ENCODE assay signal across 8 cellular contexts in genomic region chr14:58245562-58245961, GRCh38. TPM values are rescaled to one million over a fixed set of nuclear protein-coding genes. Genes with fewer than 3 reads are reported as not detected.
DNase-seq lines count a peak whose midpoint lies in the region; ATAC-seq and TF ChIP-seq lines count a peak whose summit lies in the region.

No MANE protein-coding gene starts in this region.

- POLR2A ChIA-PET in activated naive CD8-positive, alpha-beta T cell treated with anti-CD3 and anti-CD28 coated beads, Interleukin-2, amount 10 ng/mL, durations not matched to agents 7 days and 5 days (lab: Charles Lee), result interaction anchor here (1.3 to 3.4 kb wide), 5 partner anchors 7 to 182 kb away, joined by 5 to 64 read pairs (median 9); partner anchors contain the start of genes ACTR10, ARID4A, KIAA0586 and TIMM9

- H3K4me1 ChIP-seq in liver (ENCODE audit: control insufficient read depth in 4 of 4, insufficient read depth in 4 of 4, low read length in 3 of 4) (peaks cover 4 to 31% (median 28%) of the 10 kb centered on the region in 4 donors), transverse colon (peaks cover 11 to 35% (median 23%) of the 10 kb centered on the region in 4 donors)

- H3K36me3 ChIP-seq in liver (ENCODE audit: control insufficient read depth in 4 of 4, insufficient read depth in 3 of 4, low read depth in 1 of 4, low read length in 3 of 4) (peaks cover 5 to 8% (median 6%) of the 10 kb centered on the region in 4 donors), transverse colon (peaks cover 0 to 7% (median 2%) of the 10 kb centered on the region in 4 donors)

- H3K4me3 ChIP-seq in liver (ENCODE audit: low read depth in 1 of 3, low read length in 3 of 3), result peak overlapping the region; percentile 84 to 99 (median 92)
- H3K4me3 ChIP-seq in transverse colon, result peak overlapping the region; percentile 61 to 94 (median 74)

- in situ Hi-C loops in transverse colon (cut with MboI; ENCODE audit: low pct_ligation_motif_present in 1 of 4, low pct_unique_long_range_greater_than_20kb in 1 of 4, low sequenced_read_pairs in 3 of 4), result loop anchor here in 2 of 4 donors (10.0 kb wide), 1 partner anchor 49 kb away; the partner anchor contains the start of gene ARID4A (in 2 of the 2)

- H3K27me3 Mint-ChIP-seq in activated T-cell treated with anti-CD3 and anti-CD28 coated beads, Interleukin-2, amount 50 U/mL, for 72 hours (ENCODE audit: low read depth), result no peaks in the 10 kb centered on the region
- H3K27me3 Mint-ChIP-seq in activated naive CD8-positive, alpha-beta T cell treated with anti-CD3 and anti-CD28 coated beads, Interleukin-2, amount 10 ng/mL, durations not matched to agents 7 days and 5 days, result no peaks in the 10 kb centered on the region

- TF ChIP-seq POLR2A in transverse colon (IDR thresholded peaks at IDR 0.05), result no peak

- H3K9me3 Mint-ChIP-seq in activated T-cell treated with anti-CD3 and anti-CD28 coated beads, Interleukin-2, amount 50 U/mL, for 72 hours, result no peaks in the 10 kb centered on the region
- no peaks in the 10 kb centered on the region for H3K9me3 Mint-ChIP-seq in activated naive CD8-positive, alpha-beta T cell treated with anti-CD3 and anti-CD28 coated beads, Interleukin-2, amount 10 ng/mL, durations not matched to agents 7 days and 5 days

- intact Hi-C loops in transverse colon (cut with DNase I; ENCODE audit: low total_unique reads), result loop anchor here (10.0 kb wide), 1 partner anchor 49 kb away; the partner anchor contains the start of gene ARID4A

- peak overlapping the region; percentile 96 to 100 for H3K27ac ChIP-seq in liver (ENCODE audit: low read depth in 1 of 2, low read length in 2 of 2)
- peak overlapping the region; percentile 93 to 98 (median 97) for H3K27ac ChIP-seq in transverse colon

- H3K27ac Mint-ChIP-seq in activated T-cell treated with anti-CD3 and anti-CD28 coated beads, Interleukin-2, amount 50 U/mL, for 72 hours, result peak overlapping the region; percentile 99
- H3K27ac Mint-ChIP-seq in activated naive CD8-positive, alpha-beta T cell treated with anti-CD3 and anti-CD28 coated beads, Interleukin-2, amount 10 ng/mL, durations not matched to agents 7 days and 5 days, result peak overlapping the region; percentile 94

- H3K36me3 Mint-ChIP-seq in activated T-cell treated with anti-CD3 and anti-CD28 coated beads, Interleukin-2, amount 50 U/mL, for 72 hours (ENCODE audit: insufficient read depth in 2 of 2), result peaks cover 9 to 15% of the 10 kb centered on the region in 2 donors
- H3K36me3 Mint-ChIP-seq in activated naive CD8-positive, alpha-beta T cell treated with anti-CD3 and anti-CD28 coated beads, Interleukin-2, amount 10 ng/mL, durations not matched to agents 7 days and 5 days, result peaks cover 12% of the 10 kb centered on the region

- H3K27me3 ChIP-seq in liver (ENCODE audit: control insufficient read depth in 4 of 4, insufficient read depth in 4 of 4, low read length in 3 of 4) (no peaks in the 10 kb centered on the region), transverse colon (no peaks in the 10 kb centered on the region)

- TF ChIP-seq RAD21 in liver (IDR thresholded peaks at IDR 0.05), result no peak

- H3K9me3 ChIP-seq in liver (ENCODE audit: control insufficient read depth in 4 of 4, low read length in 3 of 4) (no peaks in the 10 kb centered on the region), transverse colon (no peaks in the 10 kb centered on the region)

- ATAC-seq in activated T-cell treated with anti-CD3 and anti-CD28 coated beads, Interleukin-2, amount 50 U/mL, for 72 hours (replicated peaks in 1 of 2), result no peak
- ATAC-seq in activated naive CD8-positive, alpha-beta T cell treated with anti-CD3 and anti-CD28 coated beads, Interleukin-2, amount 10 ng/mL, durations not matched to agents 7 days and 5 days (ENCODE audit: low read depth), result no peak

- peak overlapping the region; percentile 87 to 96 for H3K4me3 Mint-ChIP-seq in activated T-cell treated with anti-CD3 and anti-CD28 coated beads, Interleukin-2, amount 50 U/mL, for 72 hours
- H3K4me3 Mint-ChIP-seq in activated naive CD8-positive, alpha-beta T cell treated with anti-CD3 and anti-CD28 coated beads, Interleukin-2, amount 10 ng/mL, durations not matched to agents 7 days and 5 days, result peak overlapping the region; percentile 84

- peaks cover 53% of the 10 kb centered on the region for H3K4me1 Mint-ChIP-seq in activated T-cell treated with anti-CD3 and anti-CD28 coated beads, Interleukin-2, amount 50 U/mL, for 72 hours (ENCODE audit: low read depth)
- H3K4me1 Mint-ChIP-seq in activated naive CD8-positive, alpha-beta T cell treated with anti-CD3 and anti-CD28 coated beads, Interleukin-2, amount 10 ng/mL, durations not matched to agents 7 days and 5 days, result peaks cover 33% of the 10 kb centered on the region

- WGBS in liver, result under 1% methylated on average over 3 of the region's 3 CpGs
- 0 to 5% methylated on average over 3 of the region's 3 CpGs for WGBS in transverse colon (ENCODE audit: low coverage in 1 of 2), 2 donors

- no peak for DNase-seq in activated T-cell treated with anti-CD3 and anti-CD28 coated beads, Interleukin-2, amount 50 U/mL, for 72 hours
- DNase-seq in activated T-cell treated with anti-CD3 and anti-CD28 coated beads, Interleukin-2, amount 50 U/mL, for 1 hour, result no peak
- DNase-seq in activated naive CD8-positive, alpha-beta T cell treated with anti-CD3 and anti-CD28 coated beads, Interleukin-2, amount 10 ng/mL, durations not matched to agents 7 days and 5 days, result no peak
- DNase-seq in transverse colon (no peak), DMS114 treated with DMSO at 0.1 percent for 48 hours (lab: John Stamatoyannopoulos, UW; ENCODE audit: unreplicated experiment) (no peak), mesenteric fat pad (ENCODE audit: low spot score) (no peak), NCI-H1048 (lab: John Stamatoyannopoulos, UW) (no peak)

- H3K9ac ChIP-seq in liver (ENCODE audit: low read depth in 1 of 2, low read length in 2 of 2), result peak overlapping the region; percentile 87 to 100

- TF ChIP-seq CTCF in liver (IDR thresholded peaks at IDR 0.05; ENCODE audit: low read depth, low read length, missing input control), result no peak
- TF ChIP-seq CTCF in transverse colon (IDR thresholded peaks at IDR 0.05), result no peak

- TF ChIP-seq EP300 in transverse colon (IDR thresholded peaks at IDR 0.05; ENCODE audit: low read depth), result no peak

TF ChIP-seq in liver, 16 proteins besides CTCF, POLR2A, EP300 and RAD21:
- no peak for TF ChIP-seq NR2F2 (IDR thresholded peaks at IDR 0.05)
- no peak for TF ChIP-seq HNF4G (IDR thresholded peaks at IDR 0.05)
- TF ChIP-seq, protein P1, sequence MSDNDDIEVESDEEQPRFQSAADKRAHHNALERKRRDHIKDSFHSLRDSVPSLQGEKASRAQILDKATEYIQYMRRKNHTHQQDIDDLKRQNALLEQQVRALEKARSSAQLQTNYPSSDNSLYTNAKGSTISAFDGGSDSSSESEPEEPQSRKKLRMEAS (IDR thresholded peaks at IDR 0.05), result no peak
- no peak for TF ChIP-seq SP1 (IDR thresholded peaks at IDR 0.05)
- no peak for TF ChIP-seq EGR1 (IDR thresholded peaks at IDR 0.05; ENCODE audit: low read depth in 2 of 2)
- no peak for TF ChIP-seq YY1 (IDR thresholded peaks at IDR 0.05)

RNA-seq across cellular contexts. Expression of gene PSMA3, which starts 0.9 kb away (rescaled TPM):
- total RNA-seq in activated T-cell treated with anti-CD3 and anti-CD28 coated beads, Interleukin-2, amount 50 U/mL, for 72 hours, result 100 to 1,000 TPM; 177 to 194 TPM
- 100 to 1,000 TPM; 189 to 203 TPM for total RNA-seq in activated naive CD8-positive, alpha-beta T cell treated with anti-CD3 and anti-CD28 coated beads, Interleukin-2, amount 10 ng/mL, durations not matched to agents 7 days and 5 days
- total RNA-seq in liver (100 to 1,000 TPM in 1 of 2 donors, 10 to 100 TPM in 1; 54.6 to 120 TPM), transverse colon (10 to 100 TPM; 38.5 to 87.3 (median 80.3) TPM), mesenteric fat pad (165 TPM)
- polyA plus RNA-seq in liver, result 100 to 1,000 TPM; 106 to 192 TPM

RNA-seq across cellular contexts. Expression of gene ACTR10, which starts 45.6 kb away (rescaled TPM):
- total RNA-seq in activated T-cell treated with anti-CD3 and anti-CD28 coated beads, Interleukin-2, amount 50 U/mL, for 72 hours, result 10 to 100 TPM; 44.6 to 47.0 TPM
- total RNA-seq in activated naive CD8-positive, alpha-beta T cell treated with anti-CD3 and anti-CD28 coated beads, Interleukin-2, amount 10 ng/mL, durations not matched to agents 7 days and 5 days, result 10 to 100 TPM; 44.9 to 50.1 TPM
- total RNA-seq in liver (10 to 100 TPM; 19.2 to 29.7 TPM), transverse colon (10 to 100 TPM; 14.7 to 51.9 (median 38.6) TPM), mesenteric fat pad (60.0 TPM)
- 10 to 100 TPM; 20.6 to 42.0 TPM for polyA plus RNA-seq in liver

RNA-seq across cellular contexts. Expression of gene ARID4A, which starts 52.8 kb away (rescaled TPM):
- 10 to 100 TPM; 33.9 to 42.2 TPM for total RNA-seq in activated T-cell treated with anti-CD3 and anti-CD28 coated beads, Interleukin-2, amount 50 U/mL, for 72 hours
- 10 to 100 TPM; 51.4 to 53.2 TPM for total RNA-seq in activated naive CD8-positive, alpha-beta T cell treated with anti-CD3 and anti-CD28 coated beads, Interleukin-2, amount 10 ng/mL, durations not matched to agents 7 days and 5 days
- 10 to 100 TPM; 10.1 to 13.9 TPM for total RNA-seq in liver
- polyA plus RNA-seq in liver, result 10 to 100 TPM in 1 of 2 donors, 1 to 10 TPM in 1; 3.8 to 26.9 TPM
- total RNA-seq in transverse colon, result 10 to 100 TPM; 20.6 to 46.4 (median 22.6) TPM
- 28.6 TPM for total RNA-seq in mesenteric fat pad
